9 cellular contexts compared by ENCODE assay signal in genomic region chr12:87385322-87385721, GRCh38.
"Had no signal": no experiment of that assay in that cellular context is flagged by ENCODE, and none has a peak within 500 bp of the region (broad histone marks: within the 10 kb centered on the region; RNA-seq: fewer than 3 reads in every experiment).

No MANE protein-coding gene starts in this region.

- DNase-seq: GM23248, H7, HFFc6, IMR-90, Kasumi-1, KG1 had no signal

- H3K27ac ChIP-seq: GM23248 had no signal

- H3K9me3 ChIP-seq: HAP-1 had no signal

- H3K36me3 ChIP-seq: HAP-1 had no signal

- H2AFZ ChIP-seq: GM23248 had no signal

- ATAC-seq: HCT116, K562 had no signal

- H3K9ac ChIP-seq: GM23248 had no signal

- H3K4me3 ChIP-seq: GM23248, HAP-1, K562 had no signal
